Comparison of ENCODE assay signal across 13 cellular contexts in genomic region chr6:132199343-132199742, GRCh38.
DNase-seq lines count a peak whose midpoint lies in the region; ATAC-seq, FAIRE-seq and TF ChIP-seq lines count a peak whose summit lies in the region.
"Had no signal": no experiment of that assay in that cellular context is flagged by ENCODE, and none has a peak within 500 bp of the region (broad histone marks: within the 10 kb centered on the region; RNA-seq: fewer than 3 reads in every experiment).

No MANE protein-coding gene starts in this region.

- TF ChIP-seq CTCF in fibroblast of pulmonary artery (IDR thresholded peaks at IDR 0.05; ENCODE audit: low read length, missing control alignments) = no peak

- POLR2A ChIA-PET in activated CD4-positive, alpha-beta T cell treated with anti-CD3 and anti-CD28 coated beads for 36 hours (lab: Charles Lee) = no interaction called here

- DNase-seq in H54 (ENCODE audit: insufficient read length, low spot score) (no peak), fibroblast of pulmonary artery (ENCODE audit: low read depth) (peak; percentile 67), smooth muscle cell of the brain vasculature (ENCODE audit: low read depth, low spot score) (peak; percentile 37), activated gamma-delta T cell (lab: John Stamatoyannopoulos, UW) (no peak)
- no peak for DNase-seq in activated CD4-positive, alpha-beta T cell treated with anti-CD3 and anti-CD28 coated beads for 36 hours
- DNase-seq: activated CD4-positive, alpha-beta T cell treated with anti-CD3 and anti-CD28 coated beads, Interleukin-2, amount 50 U/mL, for 1 hour; caudate nucleus had no signal

- ATAC-seq in SK-N-SH treated with all-trans-retinoic acid at 6 μM for 48 hours (peak; percentile 72), HG03025 (IDR thresholded peaks at IDR 0.05; ENCODE audit: low FRiP score, unreplicated experiment) (no peak), GM18861 (IDR thresholded peaks at IDR 0.05; ENCODE audit: unreplicated experiment) (no peak)
- no peak for ATAC-seq in activated CD4-positive, alpha-beta T cell treated with anti-CD3 and anti-CD28 coated beads for 36 hours

- H3K27me3 Mint-ChIP-seq in activated CD4-positive, alpha-beta T cell treated with anti-CD3 and anti-CD28 coated beads for 36 hours = no peaks in the 10 kb centered on the region
- H3K27me3 Mint-ChIP-seq: stimulated activated naive CD8-positive, alpha-beta T cell treated with anti-CD3 and anti-CD28 coated beads, Interleukin-15, Interleukin-2, amounts not matched to agents 100 ng/mL and 50 ng/mL, for 24 hours had no signal

- no peak for TF ChIP-seq POLR2A in H54 (IDR thresholded peaks at IDR 0.05; ENCODE audit: low read depth, low read length)

- intact Hi-C loops in activated CD4-positive, alpha-beta T cell treated with anti-CD3 and anti-CD28 coated beads for 36 hours (cut with DNase I, micrococcal nuclease) = no loop called here

- H3K4me3 Mint-ChIP-seq in activated CD4-positive, alpha-beta T cell treated with anti-CD3 and anti-CD28 coated beads for 36 hours = no peak overlapping the region
- H3K4me3 Mint-ChIP-seq: stimulated activated naive CD8-positive, alpha-beta T cell treated with anti-CD3 and anti-CD28 coated beads, Interleukin-15, Interleukin-2, amounts not matched to agents 100 ng/mL and 50 ng/mL, for 24 hours; T-helper 1 cell treated with Interleukin-12 subunit alpha and Interleukin-12 subunit beta and Interleukin-4 antibody, amounts not matched to agents 30 μg/mL and 1 μg/mL, for 36 hours had no signal

- CTCF ChIA-PET in activated CD4-positive, alpha-beta T cell treated with anti-CD3 and anti-CD28 coated beads for 36 hours (lab: Charles Lee) = interaction anchor here (0.6 kb wide), 1 partner anchor 292 kb away, joined by 3 read pairs; no protein-coding TSS in a partner anchor

- no peaks in the 10 kb centered on the region for H3K4me1 Mint-ChIP-seq in activated CD4-positive, alpha-beta T cell treated with anti-CD3 and anti-CD28 coated beads for 36 hours

- peak; percentile 41 for FAIRE-seq in H54 (lab: Jason Lieb, UNC)

- H3K4me3 ChIP-seq in fibroblast of pulmonary artery (replicated peaks; ENCODE audit: low read depth, low read length) = no peak overlapping the region

- H3K9me3 Mint-ChIP-seq in activated CD4-positive, alpha-beta T cell treated with anti-CD3 and anti-CD28 coated beads for 36 hours (ENCODE audit: low read depth) = no peaks in the 10 kb centered on the region
- H3K9me3 Mint-ChIP-seq: activated T-helper 2 cell treated with anti-CD3 and anti-CD28 coated beads, Interferon-gamma antibody, Interleukin-2, Interleukin-4, amounts not matched to agents 10 μg/mL and 5 μg/mL and 100 μg/mL, durations not matched to agents 14 hours and 24 hours and 36 hours; stimulated activated naive CD8-positive, alpha-beta T cell treated with anti-CD3 and anti-CD28 coated beads, Interleukin-15, Interleukin-2, amounts not matched to agents 100 ng/mL and 50 ng/mL, for 24 hours; T-helper 1 cell treated with Interleukin-12 subunit alpha and Interleukin-12 subunit beta and Interleukin-4 antibody, amounts not matched to agents 30 μg/mL and 1 μg/mL, for 36 hours had no signal

- H3K36me3 Mint-ChIP-seq in activated CD4-positive, alpha-beta T cell treated with anti-CD3 and anti-CD28 coated beads for 36 hours (ENCODE audit: low read depth) = no peaks in the 10 kb centered on the region

- H3K27ac Mint-ChIP-seq in activated CD4-positive, alpha-beta T cell treated with anti-CD3 and anti-CD28 coated beads for 36 hours = no peak overlapping the region
- H3K27ac Mint-ChIP-seq: activated T-helper 2 cell treated with anti-CD3 and anti-CD28 coated beads, Interferon-gamma antibody, Interleukin-2, Interleukin-4, amounts not matched to agents 10 μg/mL and 5 μg/mL and 100 μg/mL, durations not matched to agents 14 hours and 24 hours and 36 hours; stimulated activated naive CD8-positive, alpha-beta T cell treated with anti-CD3 and anti-CD28 coated beads, Interleukin-15, Interleukin-2, amounts not matched to agents 100 ng/mL and 50 ng/mL, for 24 hours; T-helper 1 cell treated with Interleukin-12 subunit alpha and Interleukin-12 subunit beta and Interleukin-4 antibody, amounts not matched to agents 30 μg/mL and 1 μg/mL, for 36 hours had no signal

TF ChIP-seq in SK-N-SH treated with all-trans-retinoic acid at 6 μM for 48 hours, 23 proteins besides CTCF, POLR2A, EP300 and RAD21:
- TF ChIP-seq ZFP30 (CRISPR knock-in tag; IDR thresholded peaks at IDR 0.05) (no peak), GLIS3 (CRISPR knock-in tag; IDR thresholded peaks at IDR 0.05) (no peak), RARB (CRISPR knock-in tag; IDR thresholded peaks at IDR 0.05) (no peak), ARNTL (CRISPR knock-in tag; IDR thresholded peaks at IDR 0.05; ENCODE audit: borderline replicate concordance, low read depth) (no peak), PPARA (CRISPR knock-in tag; IDR thresholded peaks at IDR 0.05; ENCODE audit: borderline replicate concordance) (no peak), ZNF565 (CRISPR knock-in tag; conservative IDR thresholded peaks at IDR 0.05; ENCODE audit: low read depth) (no peak), ESRRG (CRISPR knock-in tag; IDR thresholded peaks at IDR 0.05) (no peak), CSRNP3 (CRISPR knock-in tag; IDR thresholded peaks at IDR 0.05) (no peak), ZC3H10 (CRISPR knock-in tag; IDR thresholded peaks at IDR 0.05) (no peak)
- TF ChIP-seq, protein P1, sequence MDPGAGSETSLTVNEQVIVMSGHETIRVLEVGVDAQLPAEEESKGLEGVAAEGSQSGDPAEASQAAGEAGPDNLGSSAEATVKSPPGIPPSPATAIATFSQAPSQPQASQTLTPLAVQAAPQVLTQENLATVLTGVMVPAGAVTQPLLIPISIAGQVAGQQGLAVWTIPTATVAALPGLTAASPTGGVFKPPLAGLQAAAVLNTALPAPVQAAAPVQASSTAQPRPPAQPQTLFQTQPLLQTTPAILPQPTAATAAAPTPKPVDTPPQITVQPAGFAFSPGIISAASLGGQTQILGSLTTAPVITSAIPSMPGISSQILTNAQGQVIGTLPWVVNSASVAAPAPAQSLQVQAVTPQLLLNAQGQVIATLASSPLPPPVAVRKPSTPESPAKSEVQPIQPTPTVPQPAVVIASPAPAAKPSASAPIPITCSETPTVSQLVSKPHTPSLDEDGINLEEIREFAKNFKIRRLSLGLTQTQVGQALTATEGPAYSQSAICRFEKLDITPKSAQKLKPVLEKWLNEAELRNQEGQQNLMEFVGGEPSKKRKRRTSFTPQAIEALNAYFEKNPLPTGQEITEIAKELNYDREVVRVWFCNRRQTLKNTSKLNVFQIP (CRISPR knock-in tag; IDR thresholded peaks at IDR 0.05; ENCODE audit: borderline replicate concordance, low read depth) = no peak

Comparison
In these comparisons a context has a peak if more than half of its experiments do, and no peak if none do; other contexts are left out.
1. DNase-seq: peak in fibroblast of pulmonary artery (single experiment) and smooth muscle cell of the brain vasculature (single experiment); none in H54 (single experiment), activated gamma-delta T cell (single experiment) and activated CD4-positive, alpha-beta T cell treated with anti-CD3 and anti-CD28 coated beads for 36 hours (single experiment).